21 cellular contexts compared by ENCODE assay signal in the genomic region with DNA sequence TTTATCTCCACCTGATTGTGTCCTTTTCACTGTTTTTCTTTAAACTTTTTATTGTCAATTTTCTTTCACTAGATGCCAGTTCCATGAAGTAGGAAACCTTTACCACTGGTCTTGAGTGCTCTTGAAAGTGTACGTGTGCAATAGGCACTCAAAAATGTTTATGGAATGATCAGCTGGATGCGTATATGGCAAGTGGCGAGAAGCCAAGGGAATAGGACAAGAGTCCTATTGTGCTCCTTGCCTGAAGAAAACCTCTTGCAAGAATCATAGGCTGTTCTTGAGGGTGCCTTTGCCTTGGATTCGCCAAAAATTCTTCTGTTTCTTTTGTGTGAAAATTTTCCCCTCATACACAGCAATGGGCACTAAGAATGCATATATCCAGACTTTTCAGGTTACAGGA.
DNase-seq lines count a peak whose midpoint lies in the region; ATAC-seq and TF ChIP-seq lines count a peak whose summit lies in the region.
"Had no signal": no experiment of that assay in that cellular context is flagged by ENCODE, and none has a peak within 500 bp of the region (broad histone marks: within the 10 kb centered on the region; RNA-seq: fewer than 3 reads in every experiment).

No MANE protein-coding gene starts in this region.

- H3K9me3 ChIP-seq in mucosa of descending colon: no peaks in the 10 kb centered on the region
- no peaks in the 10 kb centered on the region for H3K9me3 ChIP-seq in transverse colon
- no peaks in the 10 kb centered on the region for H3K9me3 ChIP-seq in right cardiac atrium (ENCODE audit: control insufficient read depth, low read length)
- H3K9me3 ChIP-seq: Caco-2, MG63, Peyer's patch, SK-N-SH had no signal

- H3K4me3 Mint-ChIP-seq in stimulated activated naive CD8-positive, alpha-beta T cell treated with anti-CD3 and anti-CD28 coated beads, Interleukin-15, amount 100 ng/mL, for 72 hours: no peak overlapping the region
- H3K4me3 Mint-ChIP-seq: CD4-positive, alpha-beta memory T cell had no signal

- no peak for TF ChIP-seq POLR2A in transverse colon (IDR thresholded peaks at IDR 0.05)

- in situ Hi-C loops in transverse colon (cut with MboI; ENCODE audit: low pct_ligation_motif_present in 1 of 4, low pct_unique_long_range_greater_than_20kb in 1 of 4, low sequenced_read_pairs in 3 of 4): no loop called here

- H3K4me3 ChIP-seq in mucosa of descending colon (no peak overlapping the region), transverse colon (no peak overlapping the region), right cardiac atrium (ENCODE audit: low read length) (no peak overlapping the region)
- H3K4me3 ChIP-seq: BLaER1, GM12878, MG63, Peyer's patch had no signal

- peak overlapping the region; percentile 44 for H3K27ac ChIP-seq in angular gyrus (ENCODE audit: low read depth, low read length)
- H3K27ac ChIP-seq in transverse colon: peak overlapping the region; percentile 38 to 70 (median 62)
- no peak overlapping the region for H3K27ac ChIP-seq in right cardiac atrium (ENCODE audit: low read length)
- H3K27ac ChIP-seq: BLaER1, Peyer's patch had no signal

- H3K27me3 ChIP-seq in transverse colon (no peaks in the 10 kb centered on the region), right cardiac atrium (ENCODE audit: control insufficient read depth, insufficient read depth) (no peaks in the 10 kb centered on the region)
- H3K27me3 ChIP-seq: BLaER1, MG63, Peyer's patch had no signal

- H3K36me3 ChIP-seq in mucosa of descending colon (ENCODE audit: low read depth) (no peaks in the 10 kb centered on the region), transverse colon (no peaks in the 10 kb centered on the region)
- H3K36me3 ChIP-seq: BLaER1, MG63, Peyer's patch had no signal

- no peaks in the 10 kb centered on the region for H3K4me1 Mint-ChIP-seq in stimulated activated naive CD8-positive, alpha-beta T cell treated with anti-CD3 and anti-CD28 coated beads, Interleukin-15, amount 100 ng/mL, for 72 hours
- H3K4me1 Mint-ChIP-seq: CD4-positive, alpha-beta memory T cell had no signal

- ATAC-seq in mucosa of descending colon: peak; percentile 70
- no peak for ATAC-seq in GM19463 (IDR thresholded peaks at IDR 0.05; ENCODE audit: unreplicated experiment)
- ATAC-seq in stimulated activated naive CD8-positive, alpha-beta T cell treated with anti-CD3 and anti-CD28 coated beads, Interleukin-15, amount 100 ng/mL, for 72 hours: no peak
- no peak for ATAC-seq in right cardiac atrium
- ATAC-seq: GM12878 had no signal

- DNase-seq in COLO829 (ENCODE audit: low spot score) (peak; percentile 59), mucosa of descending colon (peak in 1 of 3 donors; percentile 82), transverse colon (peak; percentile 58), right cardiac atrium (no peak)
- DNase-seq in stimulated activated naive CD8-positive, alpha-beta T cell treated with anti-CD3 and anti-CD28 coated beads, Interleukin-15, amount 100 ng/mL, for 72 hours: no peak
- DNase-seq: Caco-2; CD4-positive, alpha-beta memory T cell; GOT3; HCEC 1CT; KBM-7; MG63; NCI-H2029; NCI-H446 treated with DMSO at 0.1 percent for 48 hours; NCI-H526; Peyer's patch; SHP77 treated with DMSO at 0.1 percent for 48 hours; SK-N-SH had no signal

- intact Hi-C loops in mucosa of descending colon (cut with DNase I, micrococcal nuclease) (no loop called here), transverse colon (cut with DNase I; ENCODE audit: low total_unique reads) (no loop called here), right cardiac atrium (cut with DNase I) (no loop called here)

- WGBS in transverse colon (ENCODE audit: low coverage in 1 of 2), 2 donors: 53 to 60% methylated on average over 1 to 4 of the region's 4 CpGs
- 80% methylated on average over 4 of the region's 4 CpGs for WGBS in right cardiac atrium

- peaks cover 5% of the 10 kb centered on the region for H3K27me3 Mint-ChIP-seq in stimulated activated naive CD8-positive, alpha-beta T cell treated with anti-CD3 and anti-CD28 coated beads, Interleukin-15, amount 100 ng/mL, for 72 hours

- TF ChIP-seq CTCF in mucosa of descending colon (IDR thresholded peaks at IDR 0.05) (no peak), transverse colon (IDR thresholded peaks at IDR 0.05) (no peak)

- TF ChIP-seq EP300 in transverse colon (IDR thresholded peaks at IDR 0.05; ENCODE audit: low read depth): no peak

- H3K9me3 Mint-ChIP-seq in stimulated activated naive CD8-positive, alpha-beta T cell treated with anti-CD3 and anti-CD28 coated beads, Interleukin-15, amount 100 ng/mL, for 72 hours: no peaks in the 10 kb centered on the region

- no peak overlapping the region for H3K27ac Mint-ChIP-seq in stimulated activated naive CD8-positive, alpha-beta T cell treated with anti-CD3 and anti-CD28 coated beads, Interleukin-15, amount 100 ng/mL, for 72 hours
- H3K27ac Mint-ChIP-seq: CD4-positive, alpha-beta memory T cell had no signal

- H3K4me1 ChIP-seq in mucosa of descending colon (ENCODE audit: low read depth) (peaks cover 27% of the 10 kb centered on the region), transverse colon (peaks cover 8 to 66% (median 30%) of the 10 kb centered on the region in 4 donors), right cardiac atrium (ENCODE audit: control insufficient read depth, insufficient read depth, low read length) (peaks cover 4% of the 10 kb centered on the region)
- H3K4me1 ChIP-seq: Peyer's patch had no signal

Comparison
In these comparisons a context has a peak if more than half of its experiments do, and no peak if none do; other contexts are left out.
1. DNase-seq: peak in COLO829 (single experiment) and transverse colon (single experiment); none in stimulated activated naive CD8-positive, alpha-beta T cell treated with anti-CD3 and anti-CD28 coated beads, Interleukin-15, amount 100 ng/mL, for 72 hours (0 of 2) and right cardiac atrium (0 of 3).